ENCODE assay signal across 8 cellular contexts in the genomic region with DNA sequence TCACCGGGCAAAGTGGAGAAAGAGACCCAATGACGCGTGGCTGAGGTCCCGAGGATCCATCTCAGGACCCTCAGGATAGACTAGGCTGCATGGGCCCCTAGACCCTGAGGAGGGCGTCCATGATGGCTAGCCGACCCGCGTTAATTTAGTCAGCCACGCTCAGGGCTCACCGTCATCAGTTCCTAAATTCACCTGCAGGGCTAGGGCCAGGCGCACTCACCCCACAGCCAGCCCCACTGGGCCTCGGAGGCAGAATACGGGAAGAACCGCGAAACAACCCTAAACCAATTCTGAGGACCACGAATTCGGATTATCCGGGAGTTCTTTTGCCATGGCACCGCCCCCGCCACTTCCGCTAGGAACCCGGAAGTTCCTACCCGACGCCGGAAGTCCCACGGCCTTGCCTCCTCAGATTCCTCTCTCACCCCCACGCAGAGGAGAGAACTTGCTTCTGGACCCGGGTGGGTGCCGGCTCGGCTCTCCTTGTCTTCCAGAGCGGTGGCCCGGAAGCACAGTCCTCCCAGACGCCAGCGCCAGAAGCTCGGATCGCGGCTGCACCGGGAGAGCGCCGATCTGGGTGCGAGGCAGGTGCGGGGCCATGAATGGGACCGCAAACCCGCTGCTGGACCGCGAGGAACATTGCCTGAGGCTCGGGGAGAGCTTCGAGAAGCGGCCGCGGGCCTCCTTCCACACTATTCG.
DNase-seq lines count a peak whose midpoint lies in the region; ATAC-seq and TF ChIP-seq lines count a peak whose summit lies in the region.

A gene (plus strand): TSS at position 417 of the 699 bp plus-strand sequence. CDS start 182 bp downstream, at position 599.
A gene with protein sequence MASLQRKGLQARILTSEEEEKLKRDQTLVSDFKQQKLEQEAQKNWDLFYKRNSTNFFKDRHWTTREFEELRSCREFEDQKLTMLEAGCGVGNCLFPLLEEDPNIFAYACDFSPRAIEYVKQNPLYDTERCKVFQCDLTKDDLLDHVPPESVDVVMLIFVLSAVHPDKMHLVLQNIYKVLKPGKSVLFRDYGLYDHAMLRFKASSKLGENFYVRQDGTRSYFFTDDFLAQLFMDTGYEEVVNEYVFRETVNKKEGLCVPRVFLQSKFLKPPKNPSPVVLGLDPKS (minus strand): TSS at position 363 of the 699 bp plus-strand sequence. CDS start 1,033 bp downstream, outside the sequence.

- ATAC-seq in GM21367 (IDR thresholded peaks at IDR 0.05; ENCODE audit: unreplicated experiment) = peak; percentile 85

- H3K27me3 ChIP-seq in mucosa of stomach (ENCODE audit: control insufficient read depth, insufficient read depth, low read length) = no peaks in the 10 kb centered on the region

- DNase-seq in COLO668 (lab: John Stamatoyannopoulos, UW; ENCODE audit: unreplicated experiment) (peak; percentile 77), HUDEP-2 (lab: John Stamatoyannopoulos, UW; ENCODE audit: unreplicated experiment in 76 of 76) (peak in 72 of 76 experiments; percentile 10 to 85 (median 64)), OCI-M2 (lab: John Stamatoyannopoulos, UW; ENCODE audit: unreplicated experiment) (peak; percentile 43), activated T-cell treated with anti-CD3 and anti-CD28 coated beads for 4 hours (peak; percentile 81), erythroblast (lab: John Stamatoyannopoulos, UW) (peak; percentile 87)
- peak; percentile 68 to 70 for DNase-seq in stimulated activated CD8-positive, alpha-beta memory T cell treated with anti-CD3 and anti-CD28 coated beads, Interleukin-7, amount 100 ng/mL, for 1 hour (ENCODE audit: low read depth in 2 of 2)

- H3K9ac ChIP-seq in mucosa of stomach (ENCODE audit: low read length) = peak within 1 kb of the TSS; percentile 97

- H3K9me3 ChIP-seq in mucosa of stomach (ENCODE audit: control insufficient read depth, low read length) = no peaks in the 10 kb centered on the region

- peak within 1 kb of the TSS; percentile 99 for H3K4me3 ChIP-seq in mucosa of stomach (ENCODE audit: low read length)

- peak; percentile 69 for TF ChIP-seq POLR2A in erythroblast (IDR thresholded peaks at IDR 0.05; ENCODE audit: low read length)

- H3K36me3 ChIP-seq in mucosa of stomach (ENCODE audit: control insufficient read depth, insufficient read depth, low read length) = no peaks in the 10 kb centered on the region

- peaks cover 3% of the 10 kb centered on the region for H3K4me1 ChIP-seq in mucosa of stomach (ENCODE audit: control insufficient read depth, insufficient read depth, low read length)

Comparison
In these comparisons a context has a peak if more than half of its experiments do, and no peak if none do; other contexts are left out.
1. Peak in every context shown above with its lines: DNase-seq, ATAC-seq and H3K4me3 ChIP-seq.